In genomic region chr9:692636-693459, GRCh38 we compare ENCODE assay signal across 9 cellular contexts.
DNase-seq lines count a peak whose midpoint lies in the region; ATAC-seq and TF ChIP-seq lines count a peak whose summit lies in the region.
"Had no signal": no experiment of that assay in that cellular context is flagged by ENCODE, and none has a peak within 500 bp of the region (broad histone marks: within the 10 kb centered on the region; RNA-seq: fewer than 3 reads in every experiment).

No MANE protein-coding gene starts in this region.

- H3K9me3 ChIP-seq in BLaER1: no peaks in the 10 kb centered on the region

- H3K27me3 ChIP-seq in BLaER1: no peaks in the 10 kb centered on the region

- intact Hi-C loops in left cardiac atrium (cut with DNase I): loop anchor here in 1 of 2 donors (5.0 kb wide), 1 partner anchor 41 kb away; no protein-coding TSS in a partner anchor

- H3K4me3 ChIP-seq in BLaER1: no peak overlapping the region

- no peaks in the 10 kb centered on the region for H4K20me1 ChIP-seq in BLaER1

- POLR2A ChIA-PET in WTC11 (lab: Charles Lee): interaction anchor here (0.6 to 0.7 kb wide), 2 partner anchors 124 to 411 kb away, joined by 3 read pairs; no protein-coding TSS in a partner anchor

- H3K27me3 Mint-ChIP-seq in WTC11 (ENCODE audit: low read depth): no peaks in the 10 kb centered on the region

- H3K27ac ChIP-seq in BLaER1: peak overlapping the region; percentile 1; the same call in 1 of the 2 replicates

- H3K4me3 Mint-ChIP-seq in WTC11: no peak overlapping the region
- H3K4me3 Mint-ChIP-seq: CD8-positive, alpha-beta T cell had no signal

- no peaks in the 10 kb centered on the region for H3K36me3 Mint-ChIP-seq in WTC11
- H3K36me3 Mint-ChIP-seq: CD8-positive, alpha-beta T cell had no signal

- peaks cover 49% of the 10 kb centered on the region for H3K4me1 ChIP-seq in BLaER1

- H3K36me3 ChIP-seq in BLaER1: no peaks in the 10 kb centered on the region

- CTCF ChIA-PET in WTC11 (lab: Charles Lee): interaction anchor here (0.6 to 1.5 kb wide), 4 partner anchors 14 to 71 kb away, joined by 3 to 4 read pairs (median 4); no protein-coding TSS in a partner anchor

- H3K9me3 Mint-ChIP-seq in WTC11: no peaks in the 10 kb centered on the region
- H3K9me3 Mint-ChIP-seq: CD8-positive, alpha-beta T cell had no signal

- TF ChIP-seq CTCF in WTC11 (IDR thresholded peaks at IDR 0.05): no peak

- H3K9ac ChIP-seq in BLaER1: peak overlapping the region; percentile 34; the same call in 1 of the 2 replicates

- peaks cover 32% of the 10 kb centered on the region for H3K4me1 Mint-ChIP-seq in WTC11

- peak; percentile 57 for ATAC-seq in WTC11
- ATAC-seq in left cardiac atrium: peak; percentile 17 to 18
- ATAC-seq: CD8-positive, alpha-beta T cell had no signal

- DNase-seq in WTC11 (ENCODE audit: low spot score) (no peak), left cardiac atrium (no peak), pons (ENCODE audit: low spot score) (peak; percentile 96), HT-29 (ENCODE audit: low spot score) (no peak), UCSD-AML1 (lab: John Stamatoyannopoulos, UW; ENCODE audit: unreplicated experiment) (no peak), RPMI8226 (no peak), cerebellar nuclear complex (lab: John Stamatoyannopoulos, UW) (no peak)
- DNase-seq: CD8-positive, alpha-beta T cell had no signal

- peak overlapping the region; percentile 54 for H3K4me2 ChIP-seq in BLaER1

- peak overlapping the region; percentile 78 for H3K27ac Mint-ChIP-seq in WTC11
- H3K27ac Mint-ChIP-seq: CD8-positive, alpha-beta T cell had no signal

TF ChIP-seq in WTC11, 78 proteins besides CTCF, POLR2A, EP300 and RAD21:
- TF ChIP-seq ZNF425 (CRISPR knock-in tag; conservative IDR thresholded peaks at IDR 0.05) (no peak), ZNF423 (CRISPR knock-in tag; IDR thresholded peaks at IDR 0.05) (no peak), RORB (CRISPR knock-in tag; IDR thresholded peaks at IDR 0.05) (no peak), ZNF121 (CRISPR knock-in tag; IDR thresholded peaks at IDR 0.05) (peak; percentile 96)
